In the genomic region with DNA sequence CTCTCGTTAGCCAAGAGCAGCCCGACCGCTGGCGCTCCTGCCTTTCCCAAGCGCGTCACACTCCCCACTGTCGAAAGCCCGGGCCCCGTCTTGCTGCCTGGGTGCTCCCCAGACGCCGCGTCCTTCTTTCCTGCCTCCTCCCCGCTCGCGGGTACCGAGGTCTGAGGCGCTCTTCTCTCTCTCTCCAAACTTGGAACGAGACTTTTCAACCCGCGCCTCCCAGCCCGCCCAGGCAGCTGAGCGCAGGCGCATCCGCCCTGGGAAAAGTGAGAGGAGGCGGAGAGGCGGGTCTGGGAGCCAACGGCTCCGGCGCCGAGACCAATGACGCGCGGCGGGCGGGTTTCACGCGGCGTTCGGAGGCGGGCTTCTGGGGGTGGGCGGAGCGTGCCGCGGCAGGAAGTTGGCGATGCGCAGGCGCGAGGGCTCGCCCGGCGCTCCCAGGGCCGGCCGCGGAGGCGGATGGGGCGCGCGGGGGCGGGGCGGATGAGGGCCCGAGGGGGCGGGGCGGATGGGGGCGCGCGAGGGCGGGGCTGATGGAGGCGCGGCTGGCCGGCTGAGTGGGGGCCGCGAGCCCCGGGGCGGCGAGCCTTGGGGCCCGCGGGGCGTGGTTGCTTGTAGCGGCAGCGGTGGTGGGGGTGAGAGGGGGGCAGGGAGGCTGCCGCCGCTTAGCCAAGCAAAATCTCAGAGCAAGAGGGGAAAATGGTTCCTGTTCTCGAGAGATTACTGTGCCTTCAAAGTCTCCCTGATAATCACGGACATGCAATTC, we compare ENCODE assay signal across 8 cellular contexts. TPM values are rescaled to one million over a fixed set of nuclear protein-coding genes. Genes with fewer than 3 reads are reported as not detected.
DNase-seq lines count a peak whose midpoint lies in the region; ATAC-seq and TF ChIP-seq lines count a peak whose summit lies in the region.

Gene RBBP7, minus strand, starts transcription at position 268 of the 766 bp plus-strand sequence. CDS start 309 bp downstream, outside the sequence.

- H3K27ac Mint-ChIP-seq in GM23338 = peak within 1 kb of the TSS; percentile 99
- peak within 1 kb of the TSS; percentile 98 for H3K27ac Mint-ChIP-seq in activated T-helper 2 cell treated with anti-CD3 and anti-CD28 coated beads, Interferon-gamma antibody, Interleukin-2, Interleukin-4, amounts not matched to agents 10 μg/mL and 5 μg/mL and 100 μg/mL, durations not matched to agents 14 hours and 24 hours and 36 hours
- H3K27ac Mint-ChIP-seq in natural killer cell treated with Interleukin-12 subunit alpha and Interleukin-12 subunit beta and Interleukin-15 and Interleukin-18, amount 100 ng/mL, for 72 hours = peak within 1 kb of the TSS; percentile 94 to 98

- peaks cover 11% of the 10 kb centered on the region for H3K4me1 ChIP-seq in GM23338 (ENCODE audit: insufficient read depth)

- H3K4me3 Mint-ChIP-seq in GM23338 = peak within 1 kb of the TSS; percentile 93
- H3K4me3 Mint-ChIP-seq in activated T-helper 2 cell treated with anti-CD3 and anti-CD28 coated beads, Interferon-gamma antibody, Interleukin-2, Interleukin-4, amounts not matched to agents 10 μg/mL and 5 μg/mL and 100 μg/mL, durations not matched to agents 14 hours and 24 hours and 36 hours (ENCODE audit: low read depth) = peak within 1 kb of the TSS; percentile 96
- H3K4me3 Mint-ChIP-seq in natural killer cell treated with Interleukin-12 subunit alpha and Interleukin-12 subunit beta and Interleukin-15 and Interleukin-18, amount 100 ng/mL, for 72 hours = peak within 1 kb of the TSS; percentile 97

- peaks cover 42% of the 10 kb centered on the region for H3K79me2 ChIP-seq in GM23338 (replicated peaks; ENCODE audit: insufficient read depth)

- CTCF ChIA-PET in RWPE1 (lab: Yijun Ruan, JAX) = interaction anchor here (0.7 kb wide), 1 partner anchor 15 kb away, joined by 4 read pairs; no protein-coding TSS in a partner anchor

- peaks cover 34% of the 10 kb centered on the region for H3K36me3 Mint-ChIP-seq in GM23338 (ENCODE audit: low read depth)
- peaks cover 33% of the 10 kb centered on the region for H3K36me3 Mint-ChIP-seq in activated T-helper 2 cell treated with anti-CD3 and anti-CD28 coated beads, Interferon-gamma antibody, Interleukin-2, Interleukin-4, amounts not matched to agents 10 μg/mL and 5 μg/mL and 100 μg/mL, durations not matched to agents 14 hours and 24 hours and 36 hours (ENCODE audit: low read depth)
- peaks cover 9% of the 10 kb centered on the region for H3K36me3 Mint-ChIP-seq in natural killer cell treated with Interleukin-12 subunit alpha and Interleukin-12 subunit beta and Interleukin-15 and Interleukin-18, amount 100 ng/mL, for 72 hours

- H3K27me3 ChIP-seq in GM23338 (ENCODE audit: insufficient read depth) = no peaks in the 10 kb centered on the region

- H3K9me3 Mint-ChIP-seq in GM23338 = no peaks in the 10 kb centered on the region
- H3K9me3 Mint-ChIP-seq in activated T-helper 2 cell treated with anti-CD3 and anti-CD28 coated beads, Interferon-gamma antibody, Interleukin-2, Interleukin-4, amounts not matched to agents 10 μg/mL and 5 μg/mL and 100 μg/mL, durations not matched to agents 14 hours and 24 hours and 36 hours = no peaks in the 10 kb centered on the region
- H3K9me3 Mint-ChIP-seq in natural killer cell treated with Interleukin-12 subunit alpha and Interleukin-12 subunit beta and Interleukin-15 and Interleukin-18, amount 100 ng/mL, for 72 hours = no peaks in the 10 kb centered on the region

- H3K4me2 ChIP-seq in GM23338 = peak within 1 kb of the TSS; percentile 87

- POLR2A ChIA-PET in RWPE1 (lab: Yijun Ruan, JAX; ENCODE audit: low non-redundant PET) = no interaction called here

- H3F3A ChIP-seq in GM23338 (replicated peaks; ENCODE audit: low read depth) = no peaks in the 10 kb centered on the region

- H3K4me3 ChIP-seq in GM23338 (peak within 1 kb of the TSS; percentile 81), fibroblast of mammary gland (ENCODE audit: control insufficient read depth, low read depth, low read length) (peak within 1 kb of the TSS; percentile 78)

- intact Hi-C loops in activated T-helper 2 cell treated with anti-CD3 and anti-CD28 coated beads, Interferon-gamma antibody, Interleukin-2, Interleukin-4, amounts not matched to agents 10 μg/mL and 5 μg/mL and 100 μg/mL, durations not matched to agents 14 hours and 24 hours and 36 hours (cut with micrococcal nuclease) = loop anchor here (1.0 to 10.0 kb wide), 3 partner anchors 13 to 1195 kb away; partner anchors contain the start of gene TXLNG

- H2AFZ ChIP-seq in GM23338 = peak within 1 kb of the TSS; percentile 96

- peaks cover 9% of the 10 kb centered on the region; the same call in 1 of the 2 replicates for H3K36me3 ChIP-seq in GM23338 (ENCODE audit: insufficient read depth)

- H4K20me1 ChIP-seq in GM23338 (replicated peaks; ENCODE audit: insufficient read depth) = peaks cover 27% of the 10 kb centered on the region

- H3K27ac ChIP-seq in GM23338 (ENCODE audit: low read depth) = peak within 1 kb of the TSS; percentile 98
- peak within 1 kb of the TSS; percentile 91 for H3K27ac ChIP-seq in RWPE1

- peak; percentile 91 for DNase-seq in Daoy (ENCODE audit: low read depth)
- peak; percentile 85 for DNase-seq in GM23338 (ENCODE audit: low spot score)
- DNase-seq in LoVo (ENCODE audit: low spot score) = peak; percentile 89
- peak; percentile 81 for DNase-seq in RWPE1 (ENCODE audit: low spot score)
- DNase-seq in activated T-helper 2 cell treated with anti-CD3 and anti-CD28 coated beads, Interferon-gamma antibody, Interleukin-2, Interleukin-4, amounts not matched to agents 10 μg/mL and 5 μg/mL and 100 μg/mL, durations not matched to agents 14 hours and 24 hours and 36 hours (ENCODE audit: low spot score) = peak; percentile 87
- DNase-seq in fibroblast of mammary gland (ENCODE audit: low read depth) = peak; percentile 90
- peak; percentile 97 for DNase-seq in natural killer cell treated with Interleukin-12 subunit alpha and Interleukin-12 subunit beta and Interleukin-15 and Interleukin-18, amount 100 ng/mL, for 72 hours (ENCODE audit: low spot score)
- DNase-seq in stimulated activated naive CD8-positive, alpha-beta T cell treated with anti-CD3 and anti-CD28 coated beads, Interleukin-15, Interleukin-2, amounts not matched to agents 100 U/mL and 50 U/mL, for 24 hours = peak; percentile 88

- peaks cover 29% of the 10 kb centered on the region for H3K4me1 Mint-ChIP-seq in GM23338
- peaks cover 19% of the 10 kb centered on the region for H3K4me1 Mint-ChIP-seq in activated T-helper 2 cell treated with anti-CD3 and anti-CD28 coated beads, Interferon-gamma antibody, Interleukin-2, Interleukin-4, amounts not matched to agents 10 μg/mL and 5 μg/mL and 100 μg/mL, durations not matched to agents 14 hours and 24 hours and 36 hours (ENCODE audit: low read depth)
- peaks cover 23 to 30% of the 10 kb centered on the region in 2 donors for H3K4me1 Mint-ChIP-seq in natural killer cell treated with Interleukin-12 subunit alpha and Interleukin-12 subunit beta and Interleukin-15 and Interleukin-18, amount 100 ng/mL, for 72 hours (ENCODE audit: low read depth in 2 of 2)

- peaks cover 6% of the 10 kb centered on the region for H3K27me3 Mint-ChIP-seq in GM23338 (ENCODE audit: insufficient read depth, low read depth, poor library complexity)
- peaks cover 5% of the 10 kb centered on the region for H3K27me3 Mint-ChIP-seq in activated T-helper 2 cell treated with anti-CD3 and anti-CD28 coated beads, Interferon-gamma antibody, Interleukin-2, Interleukin-4, amounts not matched to agents 10 μg/mL and 5 μg/mL and 100 μg/mL, durations not matched to agents 14 hours and 24 hours and 36 hours (ENCODE audit: low read depth)
- peaks cover 0 to 10% of the 10 kb centered on the region in 2 donors for H3K27me3 Mint-ChIP-seq in natural killer cell treated with Interleukin-12 subunit alpha and Interleukin-12 subunit beta and Interleukin-15 and Interleukin-18, amount 100 ng/mL, for 72 hours

- ATAC-seq in GM23338 = peak; percentile 60
- ATAC-seq in natural killer cell treated with Interleukin-12 subunit alpha and Interleukin-12 subunit beta and Interleukin-15 and Interleukin-18, amount 100 ng/mL, for 72 hours = peak; percentile 92 to 95
- ATAC-seq in stimulated activated naive CD8-positive, alpha-beta T cell treated with anti-CD3 and anti-CD28 coated beads, Interleukin-15, Interleukin-2, amounts not matched to agents 100 U/mL and 50 U/mL, for 24 hours = peak; percentile 88

- no peak for TF ChIP-seq CTCF in GM23338 (conservative IDR thresholded peaks at IDR 0.05; ENCODE audit: low read depth in 2 of 2)
- TF ChIP-seq CTCF in RWPE1 (conservative IDR thresholded peaks at IDR 0.05; ENCODE audit: low read depth) = no peak
- no peak for TF ChIP-seq CTCF in fibroblast of mammary gland (conservative IDR thresholded peaks at IDR 0.05; ENCODE audit: control insufficient read depth, insufficient read depth, low read depth, low read length)

- H3K9me2 ChIP-seq in GM23338 (ENCODE audit: insufficient read depth) = no peaks in the 10 kb centered on the region

RNA-seq across cellular contexts. Expression of gene RBBP7, which starts in this region (rescaled TPM):
- total RNA-seq in Daoy (2014; rRNA removed; shearing (Covaris generic)) = 100 and 103 TPM in 2 replicates
- total RNA-seq in GM23338 (2014; rRNA removed; shearing (Covaris generic)) = 110 and 111 TPM in 2 replicates
- 166 and 167 TPM in 2 replicates for polyA plus RNA-seq in GM23338 (2016; fragmentation: Nextera tagmentation; extraction: Ambion mirVana)
- 163 and 164 TPM in 2 replicates for total RNA-seq in activated T-helper 2 cell treated with anti-CD3 and anti-CD28 coated beads, Interferon-gamma antibody, Interleukin-2, Interleukin-4, amounts not matched to agents 10 μg/mL and 5 μg/mL and 100 μg/mL, durations not matched to agents 14 hours and 24 hours and 36 hours
- 100 to 1,000 TPM; 131 to 157 TPM for total RNA-seq in natural killer cell treated with Interleukin-12 subunit alpha and Interleukin-12 subunit beta and Interleukin-15 and Interleukin-18, amount 100 ng/mL, for 72 hours

Comparison
In these comparisons a context has a peak if more than half of its experiments do, and no peak if none do; other contexts are left out.
1. Peak in every context shown above with its lines: DNase-seq, ATAC-seq, H3K4me3 ChIP-seq and H3K27ac ChIP-seq.